ENCODE assay signal across 15 cellular contexts in genomic region chr5:94440015-94440414, GRCh38.
"Had no signal": no experiment of that assay in that cellular context is flagged by ENCODE, and none has a peak within 500 bp of the region (broad histone marks: within the 10 kb centered on the region; RNA-seq: fewer than 3 reads in every experiment).

No MANE protein-coding gene starts in this region.

- ATAC-seq: activated CD4-positive, alpha-beta T cell treated with anti-CD3 and anti-CD28 coated beads for 36 hours; foreskin keratinocyte; left lung; WTC11 had no signal

- DNase-seq: activated CD4-positive, alpha-beta T cell treated with anti-CD3 and anti-CD28 coated beads for 36 hours; activated CD4-positive, alpha-beta T cell treated with anti-CD3 and anti-CD28 coated beads, Interleukin-2, amount 50 U/mL, for 48 hours; activated T-cell treated with anti-CD3 and anti-CD28 coated beads for 4 hours; amniotic stem cell; dorsolateral prefrontal cortex; foreskin keratinocyte; hypothalamus; kidney; left lung; midbrain; nephron progenitor cell; nucleus accumbens; stimulated activated naive CD4-positive, alpha-beta T cell; thyroid gland had no signal
